Comparison of ENCODE assay signal across 8 cellular contexts in the genomic region with DNA sequence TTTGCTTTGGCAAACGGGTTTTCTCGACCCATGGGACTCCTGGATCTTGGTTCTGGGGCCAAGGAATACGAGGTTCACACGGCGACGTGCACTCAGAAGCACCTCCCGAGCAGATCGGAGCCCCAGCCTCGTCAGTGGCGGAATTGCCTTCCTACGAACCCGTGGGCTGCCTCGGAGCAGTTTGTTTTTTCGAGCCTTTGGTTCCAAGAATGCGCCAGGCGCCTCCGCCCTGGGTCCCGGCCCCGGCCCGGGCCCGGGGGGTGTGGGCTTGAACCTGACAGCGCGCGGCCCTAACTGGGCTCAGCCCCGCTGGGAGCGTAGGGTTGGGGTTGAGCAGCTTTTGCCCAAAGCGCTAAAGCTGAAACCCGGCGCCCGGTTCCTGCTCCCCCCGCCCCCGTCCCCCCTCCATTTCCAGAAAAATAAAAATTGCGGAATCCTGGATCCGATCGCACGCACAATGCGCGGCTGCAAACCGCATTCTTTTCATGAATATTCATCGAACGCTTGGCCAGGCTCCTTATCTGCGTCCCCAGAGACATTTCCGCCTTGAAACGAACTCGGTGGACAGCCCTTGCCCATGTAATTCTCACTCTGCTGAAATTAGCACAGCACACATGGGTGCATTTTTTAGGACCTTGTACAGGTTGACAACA.
DNase-seq lines count a peak whose midpoint lies in the region; ATAC-seq and TF ChIP-seq lines count a peak whose summit lies in the region.

No MANE protein-coding gene starts in this region.

- H3K4me3 ChIP-seq in foreskin fibroblast (ENCODE audit: low read depth in 1 of 2, low read length in 2 of 2) (peak overlapping the region; percentile 72 to 95), neutrophil (ENCODE audit: low read depth in 1 of 2, low read length in 1 of 2) (peak overlapping the region; percentile 85 to 98)

- H3K9me3 ChIP-seq in neutrophil: no peaks in the 10 kb centered on the region

- peaks cover 73 to 79% of the 10 kb centered on the region in 2 experiments for H3K4me1 ChIP-seq in neutrophil (ENCODE audit: control insufficient read depth in 1 of 2, insufficient read depth in 1 of 2, low read depth in 1 of 2, low read length in 1 of 2)

- TF ChIP-seq CTCF in foreskin fibroblast (IDR thresholded peaks at IDR 0.05; ENCODE audit: low read depth, low read length): no peak
- peak; percentile 2 for TF ChIP-seq CTCF in neutrophil (IDR thresholded peaks at IDR 0.05)

- ATAC-seq in GM18520 (IDR thresholded peaks at IDR 0.05; ENCODE audit: unreplicated experiment): peak; percentile 24
- ATAC-seq in HG03139 (IDR thresholded peaks at IDR 0.05; ENCODE audit: unreplicated experiment): peak; percentile 26
- ATAC-seq in GM21737 (IDR thresholded peaks at IDR 0.05; ENCODE audit: unreplicated experiment): no peak

- peak overlapping the region; percentile 92 for H3K27ac ChIP-seq in neutrophil

- H3K36me3 ChIP-seq in neutrophil: peaks cover 33% of the 10 kb centered on the region

- peak; percentile 53 for DNase-seq in AG08395 (ENCODE audit: low spot score)
- peak; percentile 51 for DNase-seq in UCSD-AML1 (lab: John Stamatoyannopoulos, UW; ENCODE audit: unreplicated experiment)
- peak; percentile 51 to 79 for DNase-seq in foreskin fibroblast
- DNase-seq in NCI-H2196 treated with DMSO at 0.1 percent for 48 hours (lab: John Stamatoyannopoulos, UW; ENCODE audit: unreplicated experiment): no peak

- no peaks in the 10 kb centered on the region for H3K27me3 ChIP-seq in neutrophil
